1 cellular context compared by ENCODE assay signal in the genomic region with DNA sequence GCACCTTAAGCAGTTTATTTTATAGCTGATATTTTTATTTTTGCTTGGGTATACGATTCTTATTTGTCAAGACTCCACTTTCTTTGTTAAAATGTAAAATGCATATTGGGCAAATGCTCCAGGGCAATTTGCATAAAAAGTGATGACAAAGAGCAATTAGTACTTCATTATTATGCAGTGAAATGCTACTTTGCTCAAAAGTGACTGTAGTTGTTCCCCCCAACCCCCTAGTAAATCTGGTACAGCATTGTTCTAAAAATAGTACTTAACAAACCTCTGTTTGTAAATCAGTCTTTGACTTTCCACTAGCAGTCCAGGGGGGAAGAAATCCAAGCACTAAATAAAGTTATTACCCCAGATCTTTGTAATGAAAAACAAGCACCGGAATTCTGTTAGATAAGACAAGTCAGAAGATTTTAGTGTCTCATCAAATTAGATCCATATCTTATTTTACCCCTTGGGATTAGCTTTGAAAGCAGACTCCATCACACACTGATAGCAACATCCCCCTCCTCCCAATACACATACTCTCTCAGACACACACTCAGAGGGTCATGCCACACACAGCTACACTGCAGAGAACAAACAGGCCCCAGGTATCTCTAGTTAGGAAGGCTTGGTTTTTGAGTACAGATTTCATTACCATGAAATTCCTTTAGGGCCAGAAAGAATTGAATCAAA.
TF ChIP-seq lines count a peak whose summit lies in the region.

No MANE protein-coding gene starts in this region.

TF ChIP-seq in H1, 55 proteins besides CTCF, POLR2A, EP300 and RAD21:
- TF ChIP-seq CHD2 (IDR thresholded peaks at IDR 0.05; ENCODE audit: low read length) (no peak), KDM4A (IDR thresholded peaks at IDR 0.05; ENCODE audit: low read depth, low read length, severe bottlenecking) (no peak), TCF12 (IDR thresholded peaks at IDR 0.05; ENCODE audit: low read depth, low read length) (no peak), SUZ12 (IDR thresholded peaks at IDR 0.05; ENCODE audit: low read length) (no peak), BCL11A (IDR thresholded peaks at IDR 0.05; ENCODE audit: low read depth in 2 of 2, low read length in 2 of 2) (no peak), POU5F1 (IDR thresholded peaks at IDR 0.05; ENCODE audit: low read depth, low read length) (no peak), SP4 (IDR thresholded peaks at IDR 0.05; ENCODE audit: low read length) (no peak), CBX5 (IDR thresholded peaks at IDR 0.05; ENCODE audit: low read depth, low read length) (no peak), JUN (IDR thresholded peaks at IDR 0.05; ENCODE audit: low read depth, low read length) (no peak), BRCA1 (IDR thresholded peaks at IDR 0.05; ENCODE audit: low read depth, low read length) (no peak), RNF2 (IDR thresholded peaks at IDR 0.05; ENCODE audit: borderline replicate concordance, low read depth, low read length, missing control alignments, poor library complexity, severe bottlenecking) (no peak)
- TF ChIP-seq, protein P1, sequence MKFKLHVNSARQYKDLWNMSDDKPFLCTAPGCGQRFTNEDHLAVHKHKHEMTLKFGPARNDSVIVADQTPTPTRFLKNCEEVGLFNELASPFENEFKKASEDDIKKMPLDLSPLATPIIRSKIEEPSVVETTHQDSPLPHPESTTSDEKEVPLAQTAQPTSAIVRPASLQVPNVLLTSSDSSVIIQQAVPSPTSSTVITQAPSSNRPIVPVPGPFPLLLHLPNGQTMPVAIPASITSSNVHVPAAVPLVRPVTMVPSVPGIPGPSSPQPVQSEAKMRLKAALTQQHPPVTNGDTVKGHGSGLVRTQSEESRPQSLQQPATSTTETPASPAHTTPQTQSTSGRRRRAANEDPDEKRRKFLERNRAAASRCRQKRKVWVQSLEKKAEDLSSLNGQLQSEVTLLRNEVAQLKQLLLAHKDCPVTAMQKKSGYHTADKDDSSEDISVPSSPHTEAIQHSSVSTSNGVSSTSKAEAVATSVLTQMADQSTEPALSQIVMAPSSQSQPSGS (IDR thresholded peaks at IDR 0.05; ENCODE audit: low read length), result no peak
